ENCODE assay signal across 8 cellular contexts in genomic region chr1:161749509-161750407, GRCh38. TPM values are rescaled to one million over a fixed set of nuclear protein-coding genes. Genes with fewer than 3 reads are reported as not detected.
DNase-seq lines count a peak whose midpoint lies in the region; TF ChIP-seq lines count a peak whose summit lies in the region.

TSS of gene DUSP12 (plus strand) at chr1:161749786. CDS start at chr1:161749802, 16 bp downstream.

- H3K27ac Mint-ChIP-seq in H9 (peak within 1 kb of the TSS; percentile 99 to 100 (median 100)), neural progenitor cell (peak within 1 kb of the TSS; percentile 96)

- H2AFZ ChIP-seq in H9 (ENCODE audit: low read length): no peak within 1 kb of the TSS
- peak within 1 kb of the TSS; percentile 68 for H2AFZ ChIP-seq in MM.1S (ENCODE audit: low read length)
- H2AFZ ChIP-seq in neural progenitor cell (replicated peaks): peak within 1 kb of the TSS; percentile 66

- no peak within 1 kb of the TSS for H3T11ph ChIP-seq in H9 (ENCODE audit: low read length)

- H2BK120ac ChIP-seq in H9 (ENCODE audit: low read depth, low read length, poor library complexity, severe bottlenecking): no peak within 1 kb of the TSS

- H3K9me3 Mint-ChIP-seq in H9 (peaks cover 0 to 5% of the 10 kb centered on the region in 2 experiments; a peak in 1 of 5 replicates), neural progenitor cell (peaks cover 2% of the 10 kb centered on the region)

- H3K27ac ChIP-seq in H9 (ENCODE audit: insufficient read length, low read depth, low read length) (peak within 1 kb of the TSS; percentile 7), MM.1S (ENCODE audit: low read length) (peak within 1 kb of the TSS; percentile 83), SJCRH30 (peak within 1 kb of the TSS; percentile 93), neural progenitor cell (peak within 1 kb of the TSS; percentile 93), subcutaneous abdominal adipose tissue (ENCODE audit: low read depth, low read length) (peak within 1 kb of the TSS; percentile 90)

- no peak within 1 kb of the TSS for H4K8ac ChIP-seq in H9 (replicated peaks; ENCODE audit: insufficient read length, low read depth, low read length)

- H3K4me3 ChIP-seq in MM.1S (ENCODE audit: low read length) (peak within 1 kb of the TSS; percentile 81), SJCRH30 (peak within 1 kb of the TSS; percentile 94), foreskin fibroblast (ENCODE audit: low read depth in 1 of 2, low read length in 2 of 2) (peak within 1 kb of the TSS; percentile 78 to 89), neural progenitor cell (peak within 1 kb of the TSS; percentile 64), subcutaneous abdominal adipose tissue (ENCODE audit: low read depth in 1 of 5, low read length in 5 of 5) (peak within 1 kb of the TSS; percentile 88 to 100 (median 98))

- H3K9me3 ChIP-seq in H9 (ENCODE audit: control insufficient read depth, low read depth, low read length) (no peaks in the 10 kb centered on the region), MM.1S (replicated peaks; ENCODE audit: insufficient read depth, low read length) (no peaks in the 10 kb centered on the region), SJCRH30 (replicated peaks) (no peaks in the 10 kb centered on the region), neural progenitor cell (ENCODE audit: low read depth) (no peaks in the 10 kb centered on the region), subcutaneous abdominal adipose tissue (ENCODE audit: control insufficient read depth in 5 of 5, low read length in 5 of 5) (no peaks in the 10 kb centered on the region)

- H3K4ac ChIP-seq in H9 (ENCODE audit: low read depth, low read length): no peak within 1 kb of the TSS

- peaks cover 21% of the 10 kb centered on the region for H3K36me3 ChIP-seq in MM.1S (replicated peaks; ENCODE audit: insufficient read depth, low read length)
- peaks cover 29% of the 10 kb centered on the region for H3K36me3 ChIP-seq in SJCRH30
- H3K36me3 ChIP-seq in neural progenitor cell: peaks cover 25% of the 10 kb centered on the region
- peaks cover 17 to 31% (median 24%) of the 10 kb centered on the region in 5 donors for H3K36me3 ChIP-seq in subcutaneous abdominal adipose tissue (ENCODE audit: control insufficient read depth in 5 of 5, insufficient read depth in 5 of 5, low read length in 5 of 5)

- H3K4me1 Mint-ChIP-seq in H9: peaks cover 6 to 13% of the 10 kb centered on the region in 2 experiments
- H3K4me1 Mint-ChIP-seq in neural progenitor cell: peaks cover 21% of the 10 kb centered on the region

- no peak within 1 kb of the TSS for H3K23ac ChIP-seq in H9 (ENCODE audit: insufficient read length, low read depth, low read length)

- H4K5ac ChIP-seq in H9 (ENCODE audit: insufficient read length, low read depth, low read length): peak within 1 kb of the TSS; percentile 23

- no peaks in the 10 kb centered on the region for H4K20me1 ChIP-seq in H9 (ENCODE audit: control insufficient read depth, insufficient read depth, insufficient read length)
- H4K20me1 ChIP-seq in MM.1S (ENCODE audit: insufficient read depth, low read length): no peaks in the 10 kb centered on the region
- peaks cover 16% of the 10 kb centered on the region for H4K20me1 ChIP-seq in neural progenitor cell (ENCODE audit: low read depth)

- H3K9ac ChIP-seq in H9 (ENCODE audit: extremely low read depth, insufficient read length, low read length) (peak within 1 kb of the TSS; percentile 89), MM.1S (ENCODE audit: low read length) (peak within 1 kb of the TSS; percentile 84), neural progenitor cell (peak within 1 kb of the TSS; percentile 63), subcutaneous abdominal adipose tissue (ENCODE audit: low read length in 5 of 5) (peak within 1 kb of the TSS; percentile 68 to 86 (median 82))

- no peak within 1 kb of the TSS for H2BK5ac ChIP-seq in H9 (ENCODE audit: insufficient read length, low read length)

- H3K27me3 ChIP-seq in H9 (ENCODE audit: insufficient read depth, low read length): no peaks in the 10 kb centered on the region
- H3K27me3 ChIP-seq in MM.1S (replicated peaks; ENCODE audit: insufficient read depth, low read length): no peaks in the 10 kb centered on the region
- H3K27me3 ChIP-seq in SJCRH30: no peaks in the 10 kb centered on the region
- peaks cover 8% of the 10 kb centered on the region for H3K27me3 ChIP-seq in neural progenitor cell
- H3K27me3 ChIP-seq in subcutaneous abdominal adipose tissue (ENCODE audit: control insufficient read depth in 5 of 5, insufficient read depth in 4 of 5, low read length in 5 of 5): peaks cover 0 to 2% (median 0%) of the 10 kb centered on the region in 5 donors

- H3K4me1 ChIP-seq in H9 (ENCODE audit: insufficient read depth, low read length): no peaks in the 10 kb centered on the region
- peaks cover 14% of the 10 kb centered on the region; the same call in 1 of the 2 replicates for H3K4me1 ChIP-seq in MM.1S (ENCODE audit: low read length)
- H3K4me1 ChIP-seq in SJCRH30: peaks cover 4% of the 10 kb centered on the region; the same call in 1 of the 2 replicates
- H3K4me1 ChIP-seq in neural progenitor cell: peaks cover 8% of the 10 kb centered on the region
- peaks cover 4 to 20% (median 17%) of the 10 kb centered on the region in 5 donors for H3K4me1 ChIP-seq in subcutaneous abdominal adipose tissue (ENCODE audit: control insufficient read depth in 5 of 5, insufficient read depth in 5 of 5, low read length in 5 of 5)

- no CpG with 5 or more reads among the region's 65 CpGs for WGBS in H9 (ENCODE audit: extremely low coverage, insufficient read length, low lambda C conversion rate)

- no peak within 1 kb of the TSS for H2BK20ac ChIP-seq in H9 (ENCODE audit: low read depth, low read length, poor library complexity, severe bottlenecking)

- peak within 1 kb of the TSS; percentile 90 for H3K18ac ChIP-seq in H9 (ENCODE audit: insufficient read length, low read depth, low read length)

- TF ChIP-seq CTCF in H9 (conservative IDR thresholded peaks at IDR 0.05) (no peak; the same call in 2 of the 3 replicates), MM.1S (IDR thresholded peaks at IDR 0.05; ENCODE audit: low read length) (peak; percentile 38), foreskin fibroblast (IDR thresholded peaks at IDR 0.05; ENCODE audit: low read depth, low read length) (no peak), neural progenitor cell (IDR thresholded peaks at IDR 0.05) (peak; percentile 28)

- H2AK5ac ChIP-seq in H9 (ENCODE audit: insufficient read length, low read length): no peak within 1 kb of the TSS

- H2BK15ac ChIP-seq in H9 (ENCODE audit: low read depth, low read length): no peak within 1 kb of the TSS

- H3K23me2 ChIP-seq in H9 (ENCODE audit: insufficient read length, low read depth, low read length, poor library complexity, severe bottlenecking): no peaks in the 10 kb centered on the region

- H3K4me2 ChIP-seq in H9 (ENCODE audit: insufficient read depth, insufficient read length, low read length) (peak within 1 kb of the TSS; percentile 41), MM.1S (ENCODE audit: low read depth, low read length) (peak within 1 kb of the TSS; percentile 83), neural progenitor cell (peak within 1 kb of the TSS; percentile 61)

- H3K4me3 Mint-ChIP-seq in H9 (peak within 1 kb of the TSS; percentile 98), neural progenitor cell (peak within 1 kb of the TSS; percentile 99)

- H3K79me1 ChIP-seq in H9 (ENCODE audit: insufficient read depth, low read depth, low read length, poor library complexity, severe bottlenecking): peaks cover 3% of the 10 kb centered on the region

- peak within 1 kb of the TSS; percentile 96 for H3K14ac ChIP-seq in H9 (ENCODE audit: insufficient read depth, low read length)

- H4K91ac ChIP-seq in H9 (ENCODE audit: insufficient read length, low read depth, low read length): no peak within 1 kb of the TSS

- no peak within 1 kb of the TSS for H3K56ac ChIP-seq in H9 (ENCODE audit: insufficient read length, low read depth, low read length)

- no peaks in the 10 kb centered on the region for H3K9me2 ChIP-seq in MM.1S (replicated peaks; ENCODE audit: insufficient read depth, low read length)

- peak; percentile 90 for DNase-seq in GDM1 (lab: John Stamatoyannopoulos, UW)
- peak; percentile 95 for DNase-seq in H9
- peak; percentile 99 for DNase-seq in MM.1S
- peak; percentile 97 for DNase-seq in SJCRH30
- DNase-seq in activated gamma-delta T cell treated with anti-CD3 and anti-CD28 coated beads, Interleukin-2, amount 50 U/mL, for 16 hours (ENCODE audit: low read depth): peak; percentile 77
- peak; percentile 95 to 98 for DNase-seq in foreskin fibroblast
- peak; percentile 97 for DNase-seq in neural progenitor cell (ENCODE audit: low spot score)

- H3F3A ChIP-seq in MM.1S (ENCODE audit: insufficient read depth, low read length): peaks cover 10% of the 10 kb centered on the region
- peaks cover 15% of the 10 kb centered on the region for H3F3A ChIP-seq in neural progenitor cell (ENCODE audit: low read depth)

- H2BK12ac ChIP-seq in H9 (ENCODE audit: insufficient read length, low read depth, low read length): no peak within 1 kb of the TSS

- H3K36me3 Mint-ChIP-seq in H9 (ENCODE audit: insufficient read depth in 1 of 3, low read depth in 3 of 3): peaks cover 26 to 42% (median 37%) of the 10 kb centered on the region in 3 experiments
- H3K36me3 Mint-ChIP-seq in neural progenitor cell: peaks cover 22% of the 10 kb centered on the region

- H3K27me3 Mint-ChIP-seq in H9 (ENCODE audit: low read depth) (peaks cover 19% of the 10 kb centered on the region), neural progenitor cell (ENCODE audit: insufficient read depth, low read depth) (peaks cover 7% of the 10 kb centered on the region)

- no peaks in the 10 kb centered on the region for H3K79me2 ChIP-seq in H9 (ENCODE audit: insufficient read depth, low read length)
- H3K79me2 ChIP-seq in MM.1S (ENCODE audit: low read length): peaks cover 47% of the 10 kb centered on the region
- H3K79me2 ChIP-seq in neural progenitor cell (ENCODE audit: low read depth): peaks cover 21% of the 10 kb centered on the region

RNA-seq across cellular contexts. Expression of gene DUSP12, which starts in this region (rescaled TPM):
- total RNA-seq in H9 (2021) (23.2 and 28.0 TPM in 2 replicates), neural progenitor cell (ENCODE audit: low replicate concordance) (66.5 and 81.1 TPM in 2 replicates)
- total RNA-seq in SJCRH30 (2014; rRNA removed; shearing (Covaris generic)): 51.5 and 54.7 TPM in 2 replicates

Comparison
In these comparisons a context has a peak if more than half of its experiments do, and no peak if none do; other contexts are left out.
1. Peak in every context shown above with its lines: DNase-seq, H3K4me3 ChIP-seq and H3K27ac ChIP-seq.
2. H3K27ac ChIP-seq: peak in every context shown above with its lines; median percentile 93 in SJCRH30; 93 in neural progenitor cell; 90 in subcutaneous abdominal adipose tissue; 83 in MM.1S; 7 in H9.
3. CTCF ChIP-seq: peak in MM.1S (single experiment) and neural progenitor cell (single experiment); none in H9 (single experiment) and foreskin fibroblast (single experiment).